29 cellular contexts compared by ENCODE assay signal in genomic region chr15:100885116-100885515, GRCh38. TPM values are rescaled to one million over a fixed set of nuclear protein-coding genes. Genes with fewer than 3 reads are reported as not detected.
"Had no signal": no experiment of that assay in that cellular context is flagged by ENCODE, and none has a peak within 500 bp of the region (broad histone marks: within the 10 kb centered on the region; RNA-seq: fewer than 3 reads in every experiment).

No MANE protein-coding gene starts in this region.

- H3K79me2 ChIP-seq: parathyroid adenoma had no signal

- H3K4me3 ChIP-seq: left lung, lower lobe of right lung, neural progenitor cell, skin epidermis, suprapubic skin, thoracic aorta, tibial artery, upper lobe of right lung had no signal

- H3K4me1 Mint-ChIP-seq: natural killer cell had no signal

- H3K36me3 ChIP-seq: left lung, lower lobe of right lung, neural progenitor cell, neutrophil, suprapubic skin, thoracic aorta, tibial artery, upper lobe of right lung had no signal

- H3K36me3 Mint-ChIP-seq: immature natural killer cell, mesothelial cell of epicardium, naive B cell, natural killer cell, neural progenitor cell had no signal

- H3K9me3 Mint-ChIP-seq: immature natural killer cell; mesothelial cell of epicardium; naive B cell; natural killer cell; nephron progenitor cell; neural progenitor cell; stimulated activated naive CD8-positive, alpha-beta T cell treated with anti-CD3 and anti-CD28 coated beads, Interleukin-15, Interleukin-2, amounts not matched to agents 100 ng/mL and 50 ng/mL, for 24 hours had no signal

- H3K27ac Mint-ChIP-seq: immature natural killer cell; mesothelial cell of epicardium; naive B cell; natural killer cell; nephron progenitor cell; neural progenitor cell; stimulated activated naive CD8-positive, alpha-beta T cell treated with anti-CD3 and anti-CD28 coated beads, Interleukin-15, Interleukin-2, amounts not matched to agents 100 ng/mL and 50 ng/mL, for 24 hours had no signal

- H3K4me3 Mint-ChIP-seq: immature natural killer cell; mesothelial cell of epicardium; naive B cell; natural killer cell; nephron progenitor cell; neural progenitor cell; stimulated activated naive CD8-positive, alpha-beta T cell treated with anti-CD3 and anti-CD28 coated beads, Interleukin-15, Interleukin-2, amounts not matched to agents 100 ng/mL and 50 ng/mL, for 24 hours had no signal

- DNase-seq: hypothalamus; immature natural killer cell; kidney; left colon; left lung; lower lobe of right lung; mammary epithelial cell; mesenchymal stem cell; naive B cell; natural killer cell; nephron progenitor cell; occipital lobe; right cardiac atrium; stimulated activated CD4-positive, alpha-beta T cell treated with anti-CD3 and anti-CD28 coated beads, Interleukin-12 subunit alpha, Interleukin-12 subunit beta, amount 100 ng/mL, for 4 hours; stimulated activated CD4-positive, alpha-beta T cell treated with anti-CD3 and anti-CD28 coated beads, Interleukin-15, amount 100 ng/mL, for 24 hours; stimulated activated CD4-positive, alpha-beta T cell treated with anti-CD3 and anti-CD28 coated beads, Interleukin-2, amount 100 ng/mL, for 24 hours; stimulated activated CD4-positive, alpha-beta T cell treated with anti-CD3 and anti-CD28 coated beads, Interleukin-4, amount 100 ng/mL, for 1 hour; stimulated activated naive CD4-positive, alpha-beta T cell; upper lobe of right lung had no signal

- H2AFZ ChIP-seq: neural progenitor cell, parathyroid adenoma had no signal

- H3K4me2 ChIP-seq: neural progenitor cell had no signal

- H3K27ac ChIP-seq: left lung, lower lobe of right lung, neural progenitor cell, neutrophil, parathyroid adenoma, skin epidermis, suprapubic skin, thoracic aorta, tibial artery, upper lobe of right lung had no signal

- H3K4me1 ChIP-seq: parathyroid adenoma had no signal

- ATAC-seq: left colon, left lung, lower lobe of right lung, natural killer cell, right cardiac atrium, sciatic nerve, upper lobe of right lung had no signal

RNA-seq across cellular contexts. Expression of gene ALDH1A3, which starts 5.5 kb away (rescaled TPM):
- total RNA-seq: mesothelial cell of epicardium, natural killer cell had no signal
- polyA plus RNA-seq: immature natural killer cell had no signal
